In genomic region chr6:127114214-127114613, GRCh38 we compare ENCODE assay signal across 22 cellular contexts. TPM values are rescaled to one million over a fixed set of nuclear protein-coding genes. Genes with fewer than 3 reads are reported as not detected.
"Had no signal": no experiment of that assay in that cellular context is flagged by ENCODE, and none has a peak within 500 bp of the region (broad histone marks: within the 10 kb centered on the region; RNA-seq: fewer than 3 reads in every experiment).

No MANE protein-coding gene starts in this region.

- H3K27ac ChIP-seq: SJCRH30 had no signal

- ATAC-seq: SK-N-SH treated with all-trans-retinoic acid at 6 μM for 48 hours had no signal

- H3K9me3 ChIP-seq: MG63, SJCRH30 had no signal

- FAIRE-seq: RCC 7860 had no signal

- DNase-seq: IMR-90, Karpas-422, KG1, MG63, NCI-H1092, NCI-H1436, NCI-H187, NCI-H2029, NCI-H2081 treated with DMSO at 0.1 percent for 48 hours, NCI-H2171, NCI-H226, NCI-H446, NCI-H510A, NCI-H524 treated with DMSO at 0.1 percent for 48 hours, NCI-H69, NCI-H774, RPMI8226, SHP77 treated with DMSO at 0.1 percent for 48 hours, SJCRH30 had no signal

- H3K4me1 ChIP-seq: SJCRH30 had no signal

- H3K4me3 ChIP-seq: MG63, SJCRH30 had no signal

- H3K36me3 ChIP-seq: MG63, SJCRH30 had no signal

RNA-seq across cellular contexts. Expression of gene RSPO3, which starts 4.3 kb away (rescaled TPM):
- total RNA-seq: HT-29, IMR-90, SJCRH30 had no signal
- polyA plus RNA-seq: IMR-90 had no signal
